In genomic region chr5:33688041-33688980, GRCh38 we compare ENCODE assay signal across 30 cellular contexts.
DNase-seq lines count a peak whose midpoint lies in the region; ATAC-seq, FAIRE-seq and TF ChIP-seq lines count a peak whose summit lies in the region.
"Had no signal": no experiment of that assay in that cellular context is flagged by ENCODE, and none has a peak within 500 bp of the region (broad histone marks: within the 10 kb centered on the region; RNA-seq: fewer than 3 reads in every experiment).

No MANE protein-coding gene starts in this region.

- DNase-seq in left ventricle myocardium superior (no peak), left cardiac atrium (no peak), astrocyte (ENCODE audit: low read depth) (peak; percentile 85), iris pigment epithelial cell (ENCODE audit: low read depth) (peak; percentile 24), NCI-H524 treated with DMSO at 0.1 percent for 48 hours (lab: John Stamatoyannopoulos, UW) (no peak)
- no peak for DNase-seq in activated CD4-positive, alpha-beta T cell treated with anti-CD3 and anti-CD28 coated beads for 48 hours
- DNase-seq in CD4-positive, alpha-beta T cell: no peak
- DNase-seq: activated B cell treated with CpG ODN at 0.5 μM for 24 hours; activated CD4-positive, alpha-beta T cell treated with anti-CD3 and anti-CD28 coated beads, Interleukin-2, amount 50 U/mL, for 1 hour; activated CD8-positive, alpha-beta memory T cell treated with anti-CD3 and anti-CD28 coated beads, Interleukin-2, amount 10 ng/mL, durations not matched to agents 7 days and 5 days; activated gamma-delta T cell treated with Interleukin-2 at 50 U/mL for 16 hours; activated naive CD8-positive, alpha-beta T cell treated with anti-CD3 and anti-CD28 coated beads, Interleukin-2, amount 10 ng/mL, durations not matched to agents 7 days and 5 days; activated T-cell treated with anti-CD3 and anti-CD28 coated beads, Interleukin-2, amount 50 U/mL, for 48 hours; dermis blood vessel endothelial cell; endodermal cell; immature natural killer cell; naive thymus-derived CD4-positive, alpha-beta T cell; NCI-H1048; NCI-H1694 treated with DMSO at 0.1 percent for 48 hours; right lobe of liver; RPMI8226; stimulated activated CD4-positive, alpha-beta T cell treated with anti-CD3 and anti-CD28 coated beads, Interleukin-4, amount 100 ng/mL, for 1 hour had no signal

- peak overlapping the region; percentile 37 for H3K4me2 ChIP-seq in astrocyte (ENCODE audit: low read length)
- H3K4me2 ChIP-seq: BLaER1 had no signal

- H3K27ac Mint-ChIP-seq in astrocyte (ENCODE audit: unreplicated experiment): peak overlapping the region; percentile 30
- no peak overlapping the region for H3K27ac Mint-ChIP-seq in CD4-positive, alpha-beta T cell
- H3K27ac Mint-ChIP-seq: activated B cell treated with CpG ODN at 0.5 μM for 24 hours; activated CD8-positive, alpha-beta memory T cell treated with anti-CD3 and anti-CD28 coated beads, Interleukin-2, amount 10 ng/mL, durations not matched to agents 7 days and 5 days; activated naive CD8-positive, alpha-beta T cell treated with anti-CD3 and anti-CD28 coated beads, Interleukin-2, amount 10 ng/mL, durations not matched to agents 7 days and 5 days; endodermal cell; immature natural killer cell; mesothelial cell of epicardium; naive thymus-derived CD4-positive, alpha-beta T cell had no signal

- H3K4me3 Mint-ChIP-seq in astrocyte (ENCODE audit: unreplicated experiment): no peak overlapping the region
- no peak overlapping the region for H3K4me3 Mint-ChIP-seq in CD4-positive, alpha-beta T cell
- H3K4me3 Mint-ChIP-seq: activated B cell treated with CpG ODN at 0.5 μM for 24 hours; activated CD8-positive, alpha-beta memory T cell treated with anti-CD3 and anti-CD28 coated beads, Interleukin-2, amount 10 ng/mL, durations not matched to agents 7 days and 5 days; activated naive CD8-positive, alpha-beta T cell treated with anti-CD3 and anti-CD28 coated beads, Interleukin-2, amount 10 ng/mL, durations not matched to agents 7 days and 5 days; central memory CD8-positive, alpha-beta T cell; endodermal cell; immature natural killer cell; mesothelial cell of epicardium; naive thymus-derived CD4-positive, alpha-beta T cell had no signal

- H3K36me3 Mint-ChIP-seq in astrocyte (ENCODE audit: low read depth, unreplicated experiment): peaks cover 24% of the 10 kb centered on the region
- no peaks in the 10 kb centered on the region for H3K36me3 Mint-ChIP-seq in CD4-positive, alpha-beta T cell (ENCODE audit: low read depth)
- H3K36me3 Mint-ChIP-seq: activated CD8-positive, alpha-beta memory T cell treated with anti-CD3 and anti-CD28 coated beads, Interleukin-2, amount 10 ng/mL, durations not matched to agents 7 days and 5 days; activated naive CD8-positive, alpha-beta T cell treated with anti-CD3 and anti-CD28 coated beads, Interleukin-2, amount 10 ng/mL, durations not matched to agents 7 days and 5 days; IgD-negative memory B cell; immature natural killer cell; mesothelial cell of epicardium; naive thymus-derived CD4-positive, alpha-beta T cell had no signal

- H3K4me1 ChIP-seq in astrocyte (ENCODE audit: insufficient read depth, low read length) (peaks cover 44% of the 10 kb centered on the region), subcutaneous abdominal adipose tissue (ENCODE audit: control insufficient read depth in 5 of 5, insufficient read depth in 5 of 5, low read length in 5 of 5) (peaks cover 0 to 14% (median 10%) of the 10 kb centered on the region in 5 donors)
- H3K4me1 ChIP-seq: ascending aorta, right lobe of liver had no signal

- intact Hi-C loops in left ventricle myocardium superior (cut with micrococcal nuclease): no loop called here
- intact Hi-C loops in left cardiac atrium (cut with DNase I): no loop called here
- intact Hi-C loops in CD4-positive, alpha-beta T cell (cut with DNase I, micrococcal nuclease): no loop called here

- no peaks in the 10 kb centered on the region for H3K27me3 Mint-ChIP-seq in astrocyte (ENCODE audit: low read depth, unreplicated experiment)
- H3K27me3 Mint-ChIP-seq in CD4-positive, alpha-beta T cell: peaks cover 19% of the 10 kb centered on the region
- H3K27me3 Mint-ChIP-seq: activated B cell treated with CpG ODN at 0.5 μM for 24 hours; activated naive CD8-positive, alpha-beta T cell treated with anti-CD3 and anti-CD28 coated beads, Interleukin-2, amount 10 ng/mL, durations not matched to agents 7 days and 5 days; IgD-negative memory B cell had no signal

- H3K27ac ChIP-seq in astrocyte (ENCODE audit: low read depth, low read length) (peak overlapping the region; percentile 41), subcutaneous abdominal adipose tissue (ENCODE audit: low read depth, low read length) (peak overlapping the region; percentile 60)
- H3K27ac ChIP-seq in CD4-positive, alpha-beta T cell (ENCODE audit: low read depth, low read length): no peak overlapping the region
- H3K27ac ChIP-seq: ascending aorta, BLaER1, neutrophil, right lobe of liver, tibial nerve had no signal

- H3K79me2 ChIP-seq in astrocyte (ENCODE audit: insufficient read depth, low read length): peaks cover 16% of the 10 kb centered on the region

- H4K20me1 ChIP-seq in astrocyte (ENCODE audit: insufficient read depth, low read length): no peaks in the 10 kb centered on the region
- H4K20me1 ChIP-seq: BLaER1 had no signal

- peak; percentile 82 for FAIRE-seq in astrocyte (lab: Jason Lieb, UNC)

- no peak overlapping the region for H2AFZ ChIP-seq in astrocyte (ENCODE audit: low read depth, low read length)

- H3K9me3 ChIP-seq in astrocyte (ENCODE audit: insufficient read depth, low read depth, low read length): peaks cover 4% of the 10 kb centered on the region
- peaks cover 0 to 12% (median under 1%) of the 10 kb centered on the region in 5 donors for H3K9me3 ChIP-seq in subcutaneous abdominal adipose tissue (ENCODE audit: control insufficient read depth in 5 of 5, low read length in 5 of 5)
- no peaks in the 10 kb centered on the region for H3K9me3 ChIP-seq in CD4-positive, alpha-beta T cell (ENCODE audit: control insufficient read depth, low read length)
- H3K9me3 ChIP-seq: ascending aorta, neutrophil, right lobe of liver, tibial nerve had no signal

- H3K4me1 Mint-ChIP-seq in astrocyte (ENCODE audit: low read depth, unreplicated experiment): peaks cover 65% of the 10 kb centered on the region
- no peaks in the 10 kb centered on the region for H3K4me1 Mint-ChIP-seq in CD4-positive, alpha-beta T cell (ENCODE audit: low read depth)
- H3K4me1 Mint-ChIP-seq: activated CD8-positive, alpha-beta memory T cell treated with anti-CD3 and anti-CD28 coated beads, Interleukin-2, amount 10 ng/mL, durations not matched to agents 7 days and 5 days; activated naive CD8-positive, alpha-beta T cell treated with anti-CD3 and anti-CD28 coated beads, Interleukin-2, amount 10 ng/mL, durations not matched to agents 7 days and 5 days; central memory CD8-positive, alpha-beta T cell; immature natural killer cell had no signal

- POLR2A ChIA-PET in CD4-positive, alpha-beta T cell (lab: Charles Lee): no interaction called here

- H3K9ac ChIP-seq in astrocyte (ENCODE audit: low read length) (peak overlapping the region; percentile 26), subcutaneous abdominal adipose tissue (ENCODE audit: low read length in 5 of 5) (peak overlapping the region in 2 of 5 donors; percentile 9 to 12)
- H3K9ac ChIP-seq: BLaER1 had no signal

- H3K4me3 ChIP-seq in astrocyte (ENCODE audit: insufficient read depth, low read depth, low read length) (no peak overlapping the region), subcutaneous abdominal adipose tissue (ENCODE audit: low read depth in 1 of 5, low read length in 5 of 5) (no peak overlapping the region)
- H3K4me3 ChIP-seq: ascending aorta, BLaER1, right lobe of liver, tibial nerve had no signal

- ATAC-seq in left ventricle myocardium superior (peak; percentile 57), left cardiac atrium (no peak)
- ATAC-seq in CD4-positive, alpha-beta T cell (ENCODE audit: poor library complexity): no peak
- ATAC-seq: activated CD8-positive, alpha-beta memory T cell treated with anti-CD3 and anti-CD28 coated beads, Interleukin-2, amount 10 ng/mL, durations not matched to agents 7 days and 5 days; naive thymus-derived CD4-positive, alpha-beta T cell; right lobe of liver had no signal

- H3K27me3 ChIP-seq in astrocyte (ENCODE audit: insufficient read depth, low read length) (no peaks in the 10 kb centered on the region), subcutaneous abdominal adipose tissue (ENCODE audit: control insufficient read depth in 5 of 5, insufficient read depth in 4 of 5, low read length in 5 of 5) (no peaks in the 10 kb centered on the region)
- no peaks in the 10 kb centered on the region for H3K27me3 ChIP-seq in CD4-positive, alpha-beta T cell (ENCODE audit: control insufficient read depth, insufficient read depth, low read length)
- H3K27me3 ChIP-seq: ascending aorta, BLaER1, neutrophil, right lobe of liver, tibial nerve had no signal

- H3K36me3 ChIP-seq in astrocyte (ENCODE audit: insufficient read depth, low read length): no peaks in the 10 kb centered on the region
- no peaks in the 10 kb centered on the region for H3K36me3 ChIP-seq in subcutaneous abdominal adipose tissue (ENCODE audit: control insufficient read depth in 5 of 5, insufficient read depth in 5 of 5, low read length in 5 of 5)
- H3K36me3 ChIP-seq: ascending aorta, BLaER1, neutrophil, right lobe of liver, tibial nerve had no signal

- H3K9me3 Mint-ChIP-seq in astrocyte (ENCODE audit: unreplicated experiment): peaks cover 2% of the 10 kb centered on the region
- peaks cover 3% of the 10 kb centered on the region for H3K9me3 Mint-ChIP-seq in CD4-positive, alpha-beta T cell
- H3K9me3 Mint-ChIP-seq: activated naive CD8-positive, alpha-beta T cell treated with anti-CD3 and anti-CD28 coated beads, Interleukin-2, amount 10 ng/mL, durations not matched to agents 7 days and 5 days; endodermal cell had no signal

- no peak for TF ChIP-seq CTCF in astrocyte (IDR thresholded peaks at IDR 0.05; ENCODE audit: insufficient read depth, low read depth, low read length)
- no peak for TF ChIP-seq CTCF in CD4-positive, alpha-beta T cell (IDR thresholded peaks at IDR 0.05)

- CTCF ChIA-PET in CD4-positive, alpha-beta T cell (lab: Charles Lee): no interaction called here

Comparison
In these comparisons a context has a peak if more than half of its experiments do, and no peak if none do; other contexts are left out.
1. DNase-seq: peak in astrocyte (single experiment) and iris pigment epithelial cell (single experiment); none in left ventricle myocardium superior (single experiment), left cardiac atrium (single experiment), NCI-H524 treated with DMSO at 0.1 percent for 48 hours (single experiment), activated CD4-positive, alpha-beta T cell treated with anti-CD3 and anti-CD28 coated beads for 48 hours (single experiment) and CD4-positive, alpha-beta T cell (0 of 10).